25 cellular contexts compared by ENCODE assay signal in genomic region chr2:165376571-165376975, GRCh38.
A peak's percentile ranks its signal among the peaks of the same experiment; 100 is the strongest.
DNase-seq lines count a peak whose midpoint lies in the region; ATAC-seq, FAIRE-seq and TF ChIP-seq lines count a peak whose summit lies in the region.
"Had no signal": no experiment of that assay in that cellular context is flagged by ENCODE, and none has a peak within 500 bp of the region (broad histone marks: within the 10 kb centered on the region; RNA-seq: fewer than 3 reads in every experiment).

No MANE protein-coding gene starts in this region.

- peak overlapping the region; percentile 43; the same call in 1 of the 2 replicates for H3K27ac Mint-ChIP-seq in GM23338
- H3K27ac Mint-ChIP-seq: activated CD4-positive, alpha-beta T cell treated with anti-CD3 and anti-CD28 coated beads for 36 hours; activated T-cell treated with anti-CD3 and anti-CD28 coated beads, Interleukin-2, amount 50 U/mL, for 24 hours; CD4-positive, CD25-positive, alpha-beta regulatory T cell; IgD-negative memory B cell; immature natural killer cell; stimulated activated naive CD8-positive, alpha-beta T cell treated with anti-CD3 and anti-CD28 coated beads, Interleukin-15, Interleukin-2, amounts not matched to agents 100 ng/mL and 50 ng/mL, for 24 hours; T-helper 17 cell had no signal

- no peak overlapping the region for H4K5ac ChIP-seq in mesendoderm (ENCODE audit: low read length)

- H3K9me3 ChIP-seq in adipocyte (ENCODE audit: control insufficient read depth, low read length) = no peaks in the 10 kb centered on the region
- H3K9me3 ChIP-seq: body of pancreas, sigmoid colon had no signal

- no peak overlapping the region for H3K18ac ChIP-seq in mesendoderm (ENCODE audit: low read length)

- no peak overlapping the region for H3K4ac ChIP-seq in mesendoderm (ENCODE audit: low read depth, low read length)

- H3K9ac ChIP-seq in adipocyte (ENCODE audit: low read length) = no peak overlapping the region
- H3K9ac ChIP-seq in mesendoderm (ENCODE audit: low read length) = no peak overlapping the region
- H3K9ac ChIP-seq: GM23248 had no signal

- TF ChIP-seq CTCF in D721Med (IDR thresholded peaks at IDR 0.05; ENCODE audit: insufficient read depth, missing control alignments) = no peak
- TF ChIP-seq CTCF in GM23338 (conservative IDR thresholded peaks at IDR 0.05; ENCODE audit: low read depth in 2 of 2) = no peak

- intact Hi-C loops in cardiac septum (cut with DNase I) = no loop called here

- H3K36me3 ChIP-seq in GM23338 (ENCODE audit: insufficient read depth) (no peaks in the 10 kb centered on the region), adipocyte (ENCODE audit: control insufficient read depth, insufficient read depth, low read length, severe bottlenecking) (no peaks in the 10 kb centered on the region), mesendoderm (ENCODE audit: control insufficient read depth, insufficient read depth, low read length) (no peaks in the 10 kb centered on the region)
- H3K36me3 ChIP-seq: sigmoid colon had no signal

- no peak overlapping the region for H2BK5ac ChIP-seq in mesendoderm (ENCODE audit: low read length)

- no peak for ATAC-seq in GM23338
- ATAC-seq: activated CD4-positive, alpha-beta T cell treated with anti-CD3 and anti-CD28 coated beads for 36 hours; body of pancreas; left lobe of liver; T-helper 17 cell had no signal

- no peak overlapping the region for H2AK5ac ChIP-seq in mesendoderm (ENCODE audit: low read length)

- no peak overlapping the region for H3K4me3 Mint-ChIP-seq in GM23338
- H3K4me3 Mint-ChIP-seq: activated CD4-positive, alpha-beta T cell treated with anti-CD3 and anti-CD28 coated beads for 36 hours; activated T-cell treated with anti-CD3 and anti-CD28 coated beads, Interleukin-2, amount 50 U/mL, for 24 hours; CD4-positive, CD25-positive, alpha-beta regulatory T cell; IgD-negative memory B cell; immature natural killer cell; stimulated activated naive CD8-positive, alpha-beta T cell treated with anti-CD3 and anti-CD28 coated beads, Interleukin-15, Interleukin-2, amounts not matched to agents 100 ng/mL and 50 ng/mL, for 24 hours; T-helper 17 cell had no signal

- H3K27me3 Mint-ChIP-seq in GM23338 (ENCODE audit: insufficient read depth, low read depth, poor library complexity) = no peaks in the 10 kb centered on the region
- H3K27me3 Mint-ChIP-seq: activated CD4-positive, alpha-beta T cell treated with anti-CD3 and anti-CD28 coated beads for 36 hours; CD4-positive, CD25-positive, alpha-beta regulatory T cell; IgD-negative memory B cell; stimulated activated naive CD8-positive, alpha-beta T cell treated with anti-CD3 and anti-CD28 coated beads, Interleukin-15, Interleukin-2, amounts not matched to agents 100 ng/mL and 50 ng/mL, for 24 hours had no signal

- H3K4me1 ChIP-seq in GM23338 (ENCODE audit: insufficient read depth) (peaks cover 16% of the 10 kb centered on the region), adipocyte (ENCODE audit: control insufficient read depth, insufficient read depth, low read length) (no peaks in the 10 kb centered on the region), mesendoderm (ENCODE audit: control insufficient read depth, low read depth, low read length) (no peaks in the 10 kb centered on the region)

- H3K27me3 ChIP-seq in GM23338 (ENCODE audit: insufficient read depth) (no peaks in the 10 kb centered on the region), adipocyte (replicated peaks; ENCODE audit: control insufficient read depth, insufficient read depth, low read length) (no peaks in the 10 kb centered on the region), mesendoderm (ENCODE audit: insufficient read depth, low read length, poor library complexity) (no peaks in the 10 kb centered on the region)
- H3K27me3 ChIP-seq: body of pancreas, hepatocyte, sigmoid colon had no signal

- H3K79me2 ChIP-seq in GM23338 (replicated peaks; ENCODE audit: insufficient read depth) (no peaks in the 10 kb centered on the region), mesendoderm (ENCODE audit: control insufficient read depth, insufficient read depth, low read length) (no peaks in the 10 kb centered on the region)
- H3K79me2 ChIP-seq: hepatocyte had no signal

- H3K36me3 Mint-ChIP-seq in GM23338 (ENCODE audit: low read depth) = no peaks in the 10 kb centered on the region
- H3K36me3 Mint-ChIP-seq: CD4-positive, CD25-positive, alpha-beta regulatory T cell; IgD-negative memory B cell; immature natural killer cell had no signal

- no peaks in the 10 kb centered on the region for H3K79me1 ChIP-seq in mesendoderm (ENCODE audit: low read length)

- H3K27ac ChIP-seq in GM23338 (ENCODE audit: low read depth) (no peak overlapping the region), mesendoderm (ENCODE audit: low read depth, low read length) (no peak overlapping the region)
- H3K27ac ChIP-seq: body of pancreas, GM23248, sigmoid colon had no signal

- no peak overlapping the region for H3K4me2 ChIP-seq in GM23338
- no peak overlapping the region for H3K4me2 ChIP-seq in mesendoderm (ENCODE audit: low read length)
- H3K4me2 ChIP-seq: hepatocyte had no signal

- H3K4me3 ChIP-seq in GM23338 (no peak overlapping the region), adipocyte (ENCODE audit: low read length) (no peak overlapping the region), mesendoderm (ENCODE audit: low read length) (no peak overlapping the region)
- H3K4me3 ChIP-seq: body of pancreas, GM23248, hepatocyte, sigmoid colon had no signal

- H3K9me2 ChIP-seq in GM23338 (ENCODE audit: insufficient read depth) = no peaks in the 10 kb centered on the region

- WGBS in mesendoderm (ENCODE audit: extremely low coverage, insufficient coverage, low lambda C conversion rate) = no CpG with 5 or more reads among the region's 3 CpGs

- no peak overlapping the region for H4K8ac ChIP-seq in mesendoderm (ENCODE audit: low read depth, low read length)

- H2BK120ac ChIP-seq in mesendoderm (ENCODE audit: low read depth, low read length) = no peak overlapping the region

- no peak overlapping the region for H3K56ac ChIP-seq in mesendoderm (ENCODE audit: low read length)

- H3K4me1 Mint-ChIP-seq in GM23338 = peaks cover 28% of the 10 kb centered on the region
- H3K4me1 Mint-ChIP-seq: activated CD4-positive, alpha-beta T cell treated with anti-CD3 and anti-CD28 coated beads for 36 hours; CD4-positive, CD25-positive, alpha-beta regulatory T cell; IgD-negative memory B cell; immature natural killer cell; T-helper 17 cell had no signal

- H2BK15ac ChIP-seq in mesendoderm (replicated peaks; ENCODE audit: low read depth) = no peak overlapping the region

- no peaks in the 10 kb centered on the region for H3K9me3 Mint-ChIP-seq in GM23338
- H3K9me3 Mint-ChIP-seq: activated T-cell treated with anti-CD3 and anti-CD28 coated beads, Interleukin-2, amount 50 U/mL, for 24 hours; CD4-positive, CD25-positive, alpha-beta regulatory T cell; IgD-negative memory B cell; stimulated activated naive CD8-positive, alpha-beta T cell treated with anti-CD3 and anti-CD28 coated beads, Interleukin-15, Interleukin-2, amounts not matched to agents 100 ng/mL and 50 ng/mL, for 24 hours had no signal

- no peak overlapping the region for H2AFZ ChIP-seq in GM23338
- H2AFZ ChIP-seq: GM23248, hepatocyte had no signal

- DNase-seq in D721Med (ENCODE audit: insufficient read length, low spot score) (no peak), GM23338 (ENCODE audit: low spot score) (no peak), adipocyte (ENCODE audit: low read depth) (peak; percentile 13), mesendoderm (peak; percentile 22), COLO668 (lab: John Stamatoyannopoulos, UW; ENCODE audit: unreplicated experiment) (no peak), cardiac septum (ENCODE audit: low spot score) (no peak), iPS-NIHi7 (ENCODE audit: extremely low spot score) (no peak)
- DNase-seq: activated CD4-positive, alpha-beta T cell treated with anti-CD3 and anti-CD28 coated beads for 36 hours; activated T-cell treated with anti-CD3 and anti-CD28 coated beads, Interleukin-2, amount 50 U/mL, for 24 hours; body of pancreas; CD4-positive, CD25-positive, alpha-beta regulatory T cell; foreskin fibroblast; GF-D8; GM23248; immature natural killer cell; NCI-H1105 treated with DMSO at 0.1 percent for 48 hours; RPMI8226; sigmoid colon; stimulated activated CD4-positive, alpha-beta T cell treated with anti-CD3 and anti-CD28 coated beads, Interleukin-15, amount 100 ng/mL, for 24 hours; T-helper 17 cell had no signal

- H3F3A ChIP-seq in GM23338 (replicated peaks; ENCODE audit: low read depth) = no peaks in the 10 kb centered on the region

- no peak overlapping the region for H3K23ac ChIP-seq in mesendoderm (ENCODE audit: low read length)

- peak; percentile 6 for FAIRE-seq in D721Med (lab: Jason Lieb, UNC)
- FAIRE-seq: GM18507 had no signal

- H4K20me1 ChIP-seq in GM23338 (replicated peaks; ENCODE audit: insufficient read depth) = no peaks in the 10 kb centered on the region

TF ChIP-seq in GM23338, 12 proteins besides CTCF, POLR2A, EP300 and RAD21 (continues in another document):
- TF ChIP-seq ETS1 (IDR thresholded peaks at IDR 0.05) (no peak), EZH2 (IDR thresholded peaks at IDR 0.05; ENCODE audit: low read depth, unreplicated experiment) (no peak), JUNB (IDR thresholded peaks at IDR 0.05; ENCODE audit: unreplicated experiment) (no peak), NANOG (IDR thresholded peaks at IDR 0.05; ENCODE audit: borderline replicate concordance) (no peak), POLR2AphosphoS5 (IDR thresholded peaks at IDR 0.05; ENCODE audit: low read depth) (no peak), ZNF331 (CRISPR knock-in tag; IDR thresholded peaks at IDR 0.05; ENCODE audit: low read depth) (no peak)

Comparison
In these comparisons a context has a peak if more than half of its experiments do, and no peak if none do; other contexts are left out.
1. DNase-seq: peak in adipocyte (single experiment) and mesendoderm (single experiment); none in D721Med (single experiment), GM23338 (single experiment), COLO668 (single experiment), cardiac septum (single experiment) and iPS-NIHi7 (single experiment).